Comparison of ENCODE assay signal across 1 cellular context in genomic region chr6:10463491-10464481, GRCh38.
TF ChIP-seq lines count a peak whose summit lies in the region.

No MANE protein-coding gene starts in this region.

TF ChIP-seq in WTC11, 78 proteins besides CTCF, POLR2A, EP300 and RAD21 (continued from another document):
- TF ChIP-seq GRHL2 (CRISPR knock-in tag; IDR thresholded peaks at IDR 0.05; ENCODE audit: insufficient replicate concordance, severe bottlenecking) (no peak), TEAD1 (CRISPR knock-in tag; IDR thresholded peaks at IDR 0.05) (no peak), ZNF423 (CRISPR knock-in tag; IDR thresholded peaks at IDR 0.05) (no peak), CDX4 (CRISPR knock-in tag; IDR thresholded peaks at IDR 0.05; ENCODE audit: borderline replicate concordance) (no peak), ZNF416 (CRISPR knock-in tag; IDR thresholded peaks at IDR 0.05) (no peak)
TF ChIP-seq in WTC11: peak in this region for 0.
